In the genomic region with DNA sequence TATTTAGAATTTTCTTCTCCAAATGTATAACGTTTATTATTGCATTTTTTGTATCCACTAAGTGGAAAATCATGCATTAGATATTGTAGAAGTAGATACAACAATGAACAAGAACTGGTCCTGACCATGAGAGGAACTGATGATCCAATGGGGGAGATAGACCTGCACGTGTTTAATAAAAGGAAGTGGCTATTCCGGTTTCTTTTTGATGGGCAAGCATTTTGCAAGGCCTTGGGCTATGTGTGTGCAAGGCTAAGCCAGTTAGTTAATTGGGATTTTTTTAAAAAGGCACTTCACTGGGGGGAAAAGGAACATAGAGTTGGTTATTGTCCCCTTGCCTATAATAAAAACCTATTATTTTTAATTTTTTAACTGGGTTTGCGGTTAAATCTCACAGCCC, we compare ENCODE assay signal across 19 cellular contexts. TPM values are rescaled to one million over a fixed set of nuclear protein-coding genes. Genes with fewer than 3 reads are reported as not detected.
DNase-seq lines count a peak whose midpoint lies in the region; ATAC-seq, FAIRE-seq and TF ChIP-seq lines count a peak whose summit lies in the region.
"Had no signal": no experiment of that assay in that cellular context is flagged by ENCODE, and none has a peak within 500 bp of the region (broad histone marks: within the 10 kb centered on the region; RNA-seq: fewer than 3 reads in every experiment).

No MANE protein-coding gene starts in this region.

- no TSS peak for BruUV-seq in GM12878 (replicated peaks; lab: Mats Ljungman, UMichigan)

- H3K4me2 ChIP-seq in GM12878 (ENCODE audit: control insufficient read depth, insufficient read depth), result no peak overlapping the region
- H3K4me2 ChIP-seq: BLaER1 had no signal

- no peaks in the 10 kb centered on the region for H3K79me2 ChIP-seq in ACC112 (ENCODE audit: control insufficient read depth, insufficient read depth, low read length, unreplicated experiment)
- H3K79me2 ChIP-seq in GM12878 (ENCODE audit: control insufficient read depth, insufficient read depth, low read length), result no peaks in the 10 kb centered on the region; the same call in 1 of the 2 replicates

- H3K27me3 ChIP-seq in ACC112 (ENCODE audit: insufficient read depth, low read length) (no peaks in the 10 kb centered on the region), GM12878 (replicated peaks in 1 of 2; ENCODE audit: control insufficient read depth in 2 of 2, insufficient read depth in 2 of 2, low read length in 1 of 2) (no peaks in the 10 kb centered on the region), ovary (no peaks in the 10 kb centered on the region)
- H3K27me3 ChIP-seq: BLaER1 had no signal

- CTCF ChIA-PET in GM12878 (lab: Yijun Ruan, JAX), result interaction anchor here (0.6 to 1.5 kb wide), 4 partner anchors 9 to 515 kb away, joined by 3 to 5 read pairs (median 4); no protein-coding TSS in a partner anchor

- H2AFZ ChIP-seq in ACC112 (ENCODE audit: low read length, unreplicated experiment) (peak overlapping the region; percentile 8), GM12878 (ENCODE audit: control insufficient read depth, low read depth, low read length) (no peak overlapping the region)

- no peaks in the 10 kb centered on the region for H4K20me1 ChIP-seq in GM12878 (ENCODE audit: control insufficient read depth, insufficient read depth)
- H4K20me1 ChIP-seq: BLaER1 had no signal

- 42% methylated on average over 4 of the region's 4 CpGs for WGBS in GM12878 (ENCODE audit: insufficient coverage, insufficient replicate concordance, low lambda C conversion rate, missing lambda C conversion rate)
- 42 to 55% (median 51%) methylated on average over 4 of the region's 4 CpGs for WGBS in ovary, 3 donors

- no peak overlapping the region for H3K9ac ChIP-seq in GM12878 (ENCODE audit: control insufficient read depth, insufficient read depth, low read length)
- H3K9ac ChIP-seq: BLaER1 had no signal

- intact Hi-C loops in GM12878 (cut with micrococcal nuclease; ENCODE audit: unreplicated experiment), result no loop called here
- intact Hi-C loops in ovary (cut with DNase I), result no loop called here

- H3K36me3 ChIP-seq in ACC112 (ENCODE audit: insufficient read depth, low read length) (no peaks in the 10 kb centered on the region), GM12878 (ENCODE audit: control insufficient read depth in 2 of 2, insufficient read depth in 2 of 2, low read length in 1 of 2) (no peaks in the 10 kb centered on the region), ovary (no peaks in the 10 kb centered on the region)
- H3K36me3 ChIP-seq: BLaER1 had no signal

- POLR2A ChIA-PET in GM12878 (lab: Charles Lee), result no interaction called here

- H3K4me3 ChIP-seq in ACC112 (ENCODE audit: low read depth, low read length) (no peak overlapping the region), GM12878 (no peak overlapping the region), ovary (no peak overlapping the region)
- H3K4me3 ChIP-seq: BLaER1 had no signal

- TF ChIP-seq CTCF in GM12878 (IDR thresholded peaks at IDR 0.05 in 2 of 3, conservative IDR thresholded peaks at IDR 0.05 in 1 of 3; ENCODE audit: control insufficient read depth in 2 of 3, extremely low read depth in 1 of 3, insufficient read depth in 1 of 3, low read depth in 3 of 3, low read length in 3 of 3), result no peak
- TF ChIP-seq CTCF in ovary (IDR thresholded peaks at IDR 0.05), result no peak

- H3K9me3 ChIP-seq in GM12878 (replicated peaks; ENCODE audit: control insufficient read depth, insufficient read depth, low read length) (no peaks in the 10 kb centered on the region), ovary (no peaks in the 10 kb centered on the region)
- H3K9me3 ChIP-seq: BLaER1 had no signal

- TF ChIP-seq EP300 in GM12878 (IDR thresholded peaks at IDR 0.05; ENCODE audit: borderline replicate concordance in 1 of 2, control insufficient read depth in 1 of 2, low read depth in 2 of 2, low read length in 2 of 2) (no peak), ovary (IDR thresholded peaks at IDR 0.05) (no peak)

- ATAC-seq in GM12878 (no peak; the same call in 2 of the 3 replicates), GM19023 (IDR thresholded peaks at IDR 0.05; ENCODE audit: unreplicated experiment) (no peak)

- RAD21 ChIA-PET in GM12878 (lab: Charles Lee; ENCODE audit: unreplicated experiment), result no interaction called here

- in situ Hi-C loops in GM12878 (cut with MboI), result no loop called here

- TF ChIP-seq RAD21 in GM12878 (IDR thresholded peaks at IDR 0.05; ENCODE audit: insufficient read depth, low read depth, low read length), result no peak

- SMC1A ChIA-PET in GM12878 (lab: Charles Lee; ENCODE audit: uncharacterized antibody, unreplicated experiment), result interaction anchor here (1.0 to 3.5 kb wide), 5 partner anchors 9 to 112 kb away, joined by 3 to 8 read pairs (median 5); no protein-coding TSS in a partner anchor

- peak; percentile 1 for DNase-seq in COLO829 (ENCODE audit: low spot score)
- peak; percentile 93 for DNase-seq in NCI-H1048 (lab: John Stamatoyannopoulos, UW)
- DNase-seq in GM12878 (ENCODE audit: low read depth, low spot score), result no peak
- DNase-seq in ovary, result no peak
- no peak for DNase-seq in HuH-7 (ENCODE audit: low spot score)
- DNase-seq in stimulated activated CD4-positive, alpha-beta T cell treated with anti-CD3 and anti-CD28 coated beads, Interleukin-15, amount 100 ng/mL, for 24 hours, result no peak
- DNase-seq: DMS 273 treated with DMSO at 0.1 percent for 48 hours, EL, H9, Karpas-422, MM.1S, NCI-H1436 treated with DMSO at 0.1 percent for 48 hours, NCI-H774, RPMI8226, T-helper 1 cell had no signal

- H3K27ac ChIP-seq in ACC112 (ENCODE audit: low read depth, low read length) (no peak overlapping the region), GM12878 (ENCODE audit: control insufficient read depth, insufficient read depth) (no peak overlapping the region), ovary (no peak overlapping the region)
- H3K27ac ChIP-seq: BLaER1 had no signal

- TF ChIP-seq POLR2A in GM12878 (IDR thresholded peaks at IDR 0.05; ENCODE audit: low read depth, low read length), result no peak
- TF ChIP-seq POLR2A in ovary (IDR thresholded peaks at IDR 0.05), result no peak

- no peak for FAIRE-seq in GM12878 (lab: Jason Lieb, UNC)

- H3K4me1 ChIP-seq in ACC112 (ENCODE audit: control insufficient read depth, insufficient read depth, low read length, unreplicated experiment), result peaks cover 19% of the 10 kb centered on the region
- H3K4me1 ChIP-seq in GM12878 (ENCODE audit: control insufficient read depth, insufficient read depth, low read length), result no peaks in the 10 kb centered on the region
- peaks cover 6% of the 10 kb centered on the region for H3K4me1 ChIP-seq in ovary (ENCODE audit: insufficient read depth)
- H3K4me1 ChIP-seq: BLaER1 had no signal

TF ChIP-seq in GM12878, 131 proteins besides CTCF, POLR2A, EP300 and RAD21:
- TF ChIP-seq ZNF24 (IDR thresholded peaks at IDR 0.05) (no peak), SPI1 (IDR thresholded peaks at IDR 0.05; ENCODE audit: borderline replicate concordance, insufficient read depth, low read depth, low read length) (peak; percentile 64; the same call in 1 of the 2 replicates), PAX5 (IDR thresholded peaks at IDR 0.05; ENCODE audit: borderline replicate concordance, low read depth, low read length) (no peak), BHLHE40 (IDR thresholded peaks at IDR 0.05; ENCODE audit: borderline replicate concordance in 1 of 2, low read depth in 2 of 2, low read length in 1 of 2) (peak; percentile 41 to 50; a peak in 2 of 4 replicates)

RNA-seq across cellular contexts. Expression of a gene that starts 1.0 kb away (rescaled TPM):
- 18.9 and 20.0 TPM in 2 replicates for total RNA-seq in GM12878 (2013; cell fraction: nucleolus; rRNA removed)
- total RNA-seq in GM12878 (2014; rRNA removed) (7.4 and 9.5 TPM in 2 replicates), GM12878 (2014; rRNA removed; fragmentation: Illumina TruSeq; extraction: Trizol) (9.1 and 10.0 TPM in 2 replicates), GM12878 (2021) (5.9 and 6.1 TPM in 2 replicates), ovary (10 to 100 TPM; 19.0 to 52.6 (median 30.0) TPM)
- polyA plus RNA-seq in GM12878 (2011; ENCODE audit: low read depth), result 1.5 TPM
- polyA plus RNA-seq in GM12878 (2011; rRNA removed) (13.6 and 19.0 TPM in 2 replicates), GM12878 (2014; fragmentation: Illumina TruSeq; extraction: Trizol) (7.5 and 11.7 TPM in 2 replicates), GM12878 (2014; fragmentation: Nextera tagmentation; extraction: Ambion mirVana) (1 to 10 TPM; 7.7 to 9.1 TPM), GM12878 (2014; rRNA removed) (4.2 and 5.2 TPM in 2 replicates), GM12878 (2016; fragmentation: Nextera tagmentation; extraction: Ambion mirVana) (1 to 10 TPM; 5.0 to 5.8 TPM), ovary (10 to 100 TPM; 47.7 to 91.4 TPM)
- polyA plus RNA-seq in GM12878 (2011; cell fraction: cytosol; rRNA removed), result 6.1 and 7.0 TPM in 2 replicates
- 9.8 and 12.2 TPM in 2 replicates for polyA plus RNA-seq in GM12878 (2011; cell fraction: nucleus; rRNA removed)
- 1.9 and 2.3 TPM in 2 replicates for polyA plus RNA-seq in GM12878 (2012)
- polyA minus RNA-seq in GM12878 (2011; rRNA and poly(A)+ RNA removed), result 14.3 and 18.8 TPM in 2 replicates
- polyA minus RNA-seq in GM12878 (2011; cell fraction: cytosol; rRNA and poly(A)+ RNA removed), result 7.2 and 7.9 TPM in 2 replicates
- 9.1 and 10.3 TPM in 2 replicates for polyA minus RNA-seq in GM12878 (2011; cell fraction: nucleus; rRNA and poly(A)+ RNA removed)
- total RNA-seq: OCI-LY7 had no signal

Comparison
In these comparisons a context has a peak if more than half of its experiments do, and no peak if none do; other contexts are left out.
1. DNase-seq: peak in COLO829 (single experiment) and NCI-H1048 (single experiment); none in GM12878 (single experiment), ovary (0 of 5), HuH-7 (single experiment) and stimulated activated CD4-positive, alpha-beta T cell treated with anti-CD3 and anti-CD28 coated beads, Interleukin-15, amount 100 ng/mL, for 24 hours (single experiment).